8 cellular contexts compared by ENCODE assay signal in genomic region chr6:142387997-142388815, GRCh38.
DNase-seq lines count a peak whose midpoint lies in the region; ATAC-seq and TF ChIP-seq lines count a peak whose summit lies in the region.

No MANE protein-coding gene starts in this region.

- H3K4me3 ChIP-seq in coronary artery = no peak overlapping the region
- no peak overlapping the region for H3K4me3 ChIP-seq in mucosa of descending colon

- H3K27ac Mint-ChIP-seq in T-helper 2 cell treated with Interferon-gamma antibody and Interleukin-4, amounts not matched to agents 5 μg/mL and 100 μg/mL, for 36 hours = no peak overlapping the region

- H3K27me3 Mint-ChIP-seq in T-helper 2 cell treated with Interferon-gamma antibody and Interleukin-4, amounts not matched to agents 5 μg/mL and 100 μg/mL, for 36 hours (ENCODE audit: low read depth) = peaks cover 56% of the 10 kb centered on the region

- no peaks in the 10 kb centered on the region for H3K9me3 Mint-ChIP-seq in T-helper 2 cell treated with Interferon-gamma antibody and Interleukin-4, amounts not matched to agents 5 μg/mL and 100 μg/mL, for 36 hours

- H3K36me3 Mint-ChIP-seq in T-helper 2 cell treated with Interferon-gamma antibody and Interleukin-4, amounts not matched to agents 5 μg/mL and 100 μg/mL, for 36 hours (ENCODE audit: low read depth) = no peaks in the 10 kb centered on the region

- peak; percentile 66 for ATAC-seq in HG02623 (IDR thresholded peaks at IDR 0.05; ENCODE audit: unreplicated experiment)
- peak; percentile 47 for ATAC-seq in mucosa of descending colon

- TF ChIP-seq CTCF in coronary artery (IDR thresholded peaks at IDR 0.05) = peak; percentile 22
- TF ChIP-seq CTCF in mucosa of descending colon (IDR thresholded peaks at IDR 0.05) = no peak

- intact Hi-C loops in mucosa of descending colon (cut with DNase I, micrococcal nuclease) = no loop called here

- H3K9me3 ChIP-seq in mucosa of descending colon = no peaks in the 10 kb centered on the region

- H3K4me3 Mint-ChIP-seq in T-helper 2 cell treated with Interferon-gamma antibody and Interleukin-4, amounts not matched to agents 5 μg/mL and 100 μg/mL, for 36 hours = no peak overlapping the region

- no peaks in the 10 kb centered on the region for H3K4me1 Mint-ChIP-seq in T-helper 2 cell treated with Interferon-gamma antibody and Interleukin-4, amounts not matched to agents 5 μg/mL and 100 μg/mL, for 36 hours (ENCODE audit: low read depth)

- no peak overlapping the region for H3K27ac ChIP-seq in coronary artery

- DNase-seq in NCI-H2196 (lab: John Stamatoyannopoulos, UW; ENCODE audit: unreplicated experiment) = peak; percentile 13
- no peak for DNase-seq in NCI-H2196 treated with DMSO at 0.1 percent for 48 hours (lab: John Stamatoyannopoulos, UW; ENCODE audit: unreplicated experiment)
- peak; percentile 4 to 63 for DNase-seq in NCI-H526 (lab: John Stamatoyannopoulos, UW)
- DNase-seq in coronary artery (ENCODE audit: low spot score) = no peak
- no peak for DNase-seq in mucosa of descending colon
- no peak for DNase-seq in stimulated activated CD4-positive, alpha-beta T cell treated with anti-CD3 and anti-CD28 coated beads, Interleukin-2, amount 100 ng/mL, for 48 hours
- DNase-seq in T-helper 2 cell treated with Interferon-gamma antibody and Interleukin-4, amounts not matched to agents 5 μg/mL and 100 μg/mL, for 36 hours (ENCODE audit: low spot score) = no peak

- H3K36me3 ChIP-seq in mucosa of descending colon (ENCODE audit: low read depth) = no peaks in the 10 kb centered on the region

- H3K4me1 ChIP-seq in mucosa of descending colon (ENCODE audit: low read depth) = no peaks in the 10 kb centered on the region

Comparison
In these comparisons a context has a peak if more than half of its experiments do, and no peak if none do; other contexts are left out.
1. DNase-seq: peak in NCI-H2196 (single experiment) and NCI-H526 (2 of 2); none in NCI-H2196 treated with DMSO at 0.1 percent for 48 hours (single experiment), coronary artery (single experiment), mucosa of descending colon (0 of 3), stimulated activated CD4-positive, alpha-beta T cell treated with anti-CD3 and anti-CD28 coated beads, Interleukin-2, amount 100 ng/mL, for 48 hours (0 of 2) and T-helper 2 cell treated with Interferon-gamma antibody and Interleukin-4, amounts not matched to agents 5 μg/mL and 100 μg/mL, for 36 hours (single experiment).